ENCODE assay signal across 34 cellular contexts in genomic region chr9:97963232-97963631, GRCh38. TPM values are rescaled to one million over a fixed set of nuclear protein-coding genes. Genes with fewer than 3 reads are reported as not detected.
"Had no signal": no experiment of that assay in that cellular context is flagged by ENCODE, and none has a peak within 500 bp of the region (broad histone marks: within the 10 kb centered on the region; RNA-seq: fewer than 3 reads in every experiment).

No MANE protein-coding gene starts in this region.

- H3K4me2 ChIP-seq: PC-9, SK-N-SH had no signal

- ATAC-seq: Panc1 had no signal

- H3K9me3 ChIP-seq: MG63, SJSA1, SK-N-SH had no signal

- H3K4me3 ChIP-seq: MG63, PC-9, SJSA1 had no signal

- FAIRE-seq: RCC 7860 had no signal

- DNase-seq: Kasumi-1, MG63, NCI-H1048, NCI-H1092 treated with DMSO at 0.1 percent for 48 hours, NCI-H1105 treated with DMSO at 0.1 percent for 48 hours, NCI-H1417, NCI-H1436, NCI-H146, NCI-H1694, NCI-H187, NCI-H1930, NCI-H2029 treated with DMSO at 0.1 percent for 48 hours, NCI-H2081 treated with DMSO at 0.1 percent for 48 hours, NCI-H2107, NCI-H2171, NCI-H226, NCI-H446 treated with DMSO at 0.1 percent for 48 hours, NCI-H510A, NCI-H524, NCI-H526, NCI-H69, NCI-H748 treated with DMSO at 0.1 percent for 48 hours, NCI-H82, PC-9, Right ventricle myocardium superior, SHP77 treated with DMSO at 0.1 percent for 48 hours, SK-N-SH, SW 1271, T-helper 1 cell had no signal

- H3K27me3 ChIP-seq: MG63, SJSA1 had no signal

- H3K36me3 ChIP-seq: MG63, SJSA1 had no signal

- H3K9ac ChIP-seq: SK-N-SH had no signal

- H2AFZ ChIP-seq: PC-9 had no signal

- H3K27ac ChIP-seq: PC-9, SJSA1 had no signal

RNA-seq across cellular contexts. Expression of gene HEMGN, which starts 25.3 kb away (rescaled TPM):
- total RNA-seq: M059J, PC-9, Right ventricle myocardium superior, RPMI7951, SJSA1 had no signal
- polyA plus RNA-seq: SK-N-SH had no signal
